Comparison of ENCODE assay signal across 15 cellular contexts in the genomic region with DNA sequence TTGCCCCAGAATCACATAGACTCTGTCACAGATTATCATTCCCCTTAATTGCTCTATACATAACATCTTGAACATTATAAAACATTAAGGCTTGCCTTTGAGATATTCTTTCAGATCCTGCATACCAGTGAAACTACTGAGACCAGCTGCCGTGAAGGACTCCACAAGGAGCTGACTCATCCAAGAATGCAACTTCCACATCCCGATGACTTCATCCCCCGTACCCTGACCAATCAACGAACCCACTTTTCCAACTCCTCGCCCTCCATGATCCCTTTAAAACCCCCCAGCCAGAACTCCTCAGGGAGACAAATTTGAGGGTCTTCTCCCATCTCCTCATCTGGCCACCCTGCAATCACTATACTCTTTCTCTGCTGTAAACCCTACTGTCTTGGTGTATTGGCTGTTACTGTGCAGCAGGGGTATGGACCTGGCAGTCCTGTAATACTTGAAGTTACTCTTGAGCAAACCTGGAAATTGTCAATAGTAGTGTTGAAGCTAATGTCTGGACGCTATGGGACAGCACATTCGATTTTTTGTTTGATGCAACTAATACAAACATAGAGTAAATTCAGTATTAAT. TPM values are rescaled to one million over a fixed set of nuclear protein-coding genes. Genes with fewer than 3 reads are reported as not detected.
"Had no signal": no experiment of that assay in that cellular context is flagged by ENCODE, and none has a peak within 500 bp of the region (broad histone marks: within the 10 kb centered on the region; RNA-seq: fewer than 3 reads in every experiment).

No MANE protein-coding gene starts in this region.

- H3K4me3 Mint-ChIP-seq: activated CD8-positive, alpha-beta T cell treated with anti-CD3 and anti-CD28 coated beads, Interleukin-2, amount 10 ng/mL, durations not matched to agents 7 days and 5 days; dendritic cell treated with granulocyte-macrophage colony-stimulating factor and Interleukin-4, amounts not matched to agents 40 ng/mL and 50 ng/mL, for 4 days; effector memory CD8-positive, alpha-beta T cell had no signal

- H3K27me3 Mint-ChIP-seq: dendritic cell treated with granulocyte-macrophage colony-stimulating factor and Interleukin-4, amounts not matched to agents 40 ng/mL and 50 ng/mL, for 4 days had no signal

- ATAC-seq: activated CD8-positive, alpha-beta T cell treated with anti-CD3 and anti-CD28 coated beads, Interleukin-2, amount 10 ng/mL, durations not matched to agents 7 days and 5 days; effector memory CD8-positive, alpha-beta T cell; left cardiac atrium; lower lobe of right lung had no signal

- FAIRE-seq: small intestine had no signal

- H3K27ac Mint-ChIP-seq: activated CD8-positive, alpha-beta T cell treated with anti-CD3 and anti-CD28 coated beads, Interleukin-2, amount 10 ng/mL, durations not matched to agents 7 days and 5 days; dendritic cell treated with granulocyte-macrophage colony-stimulating factor and Interleukin-4, amounts not matched to agents 40 ng/mL and 50 ng/mL, for 4 days; effector memory CD8-positive, alpha-beta T cell; naive B cell had no signal

- DNase-seq: activated CD4-positive, alpha-beta T cell treated with anti-CD3 and anti-CD28 coated beads for 4 hours; activated CD8-positive, alpha-beta memory T cell treated with anti-CD3 and anti-CD28 coated beads, Interleukin-2, amount 50 U/mL, for 48 hours; activated CD8-positive, alpha-beta T cell treated with anti-CD3 and anti-CD28 coated beads, Interleukin-2, amount 10 ng/mL, durations not matched to agents 7 days and 5 days; activated naive CD4-positive, alpha-beta T cell treated with Interleukin-2 at 50 U/mL for 16 hours; central memory CD4-positive, alpha-beta T cell; effector memory CD8-positive, alpha-beta T cell; hypothalamus; left cardiac atrium; lower lobe of right lung; midbrain; naive B cell; small intestine; T1000 had no signal

RNA-seq across cellular contexts. Expression of a gene that starts 49.8 kb away (rescaled TPM):
- total RNA-seq: activated CD8-positive, alpha-beta T cell treated with anti-CD3 and anti-CD28 coated beads, Interleukin-2, amount 10 ng/mL, durations not matched to agents 7 days and 5 days; glomerular endothelial cell; left cardiac atrium; lower lobe of right lung had no signal
